In the genomic region with DNA sequence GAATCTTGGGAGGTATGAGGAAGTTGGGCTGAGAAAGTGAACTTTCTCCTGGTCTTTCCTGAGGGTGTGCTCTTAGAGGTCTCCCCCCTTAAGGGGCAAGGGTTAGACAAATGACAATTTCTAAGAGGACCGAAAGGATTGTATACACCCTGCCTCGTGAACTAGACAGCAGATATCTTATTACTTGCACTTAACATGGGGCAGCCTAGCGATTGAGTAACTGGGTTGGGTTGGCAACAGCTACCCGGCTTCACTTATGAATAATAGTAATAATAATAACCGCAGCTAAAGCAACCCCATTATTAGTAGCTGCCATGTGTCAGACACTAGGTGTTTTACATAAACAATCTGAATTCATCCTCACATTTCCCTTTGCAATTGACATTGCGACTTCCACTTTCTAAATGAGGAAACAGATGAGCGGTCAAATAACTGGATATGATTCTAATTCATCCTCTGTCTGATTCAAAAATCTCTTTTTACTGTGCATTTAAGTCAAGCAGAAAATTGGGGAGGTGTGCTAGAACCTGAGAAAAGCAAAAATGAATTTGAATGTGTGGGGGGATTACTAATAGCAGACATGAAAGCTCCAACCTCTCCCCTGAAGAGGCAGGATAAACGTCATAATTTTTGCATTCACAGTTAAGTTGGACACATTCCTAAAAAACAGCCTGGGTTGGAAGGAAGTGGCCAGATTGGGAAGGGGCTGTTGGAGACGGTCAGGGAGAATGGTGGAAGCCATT, we compare ENCODE assay signal across 15 cellular contexts. TPM values are rescaled to one million over a fixed set of nuclear protein-coding genes. Genes with fewer than 3 reads are reported as not detected.
DNase-seq lines count a peak whose midpoint lies in the region; ATAC-seq and TF ChIP-seq lines count a peak whose summit lies in the region.
"Had no signal": no experiment of that assay in that cellular context is flagged by ENCODE, and none has a peak within 500 bp of the region (broad histone marks: within the 10 kb centered on the region; RNA-seq: fewer than 3 reads in every experiment).

No MANE protein-coding gene starts in this region.

- peaks cover 7% of the 10 kb centered on the region for H3F3A ChIP-seq in smooth muscle cell (ENCODE audit: low read depth)

- peaks cover 3 to 30% of the 10 kb centered on the region in 2 donors for H3K4me1 ChIP-seq in breast epithelium
- H3K4me1 ChIP-seq in smooth muscle cell (ENCODE audit: low read depth) = peaks cover 21% of the 10 kb centered on the region

- TF ChIP-seq CTCF in breast epithelium (IDR thresholded peaks at IDR 0.05) = no peak
- TF ChIP-seq CTCF in smooth muscle cell (IDR thresholded peaks at IDR 0.05; ENCODE audit: borderline replicate concordance, insufficient read depth, poor library complexity, severe bottlenecking) = no peak

- H3K4me3 ChIP-seq in breast epithelium (no peak overlapping the region), smooth muscle cell (no peak overlapping the region)
- H3K4me3 ChIP-seq: SK-N-MC had no signal

- no peak for ATAC-seq in GM21381 (IDR thresholded peaks at IDR 0.05; ENCODE audit: unreplicated experiment)

- TF ChIP-seq POLR2A in breast epithelium (IDR thresholded peaks at IDR 0.05) = no peak

- no peak overlapping the region for H3K9ac ChIP-seq in smooth muscle cell (ENCODE audit: low read depth)

- no peak overlapping the region for H2AFZ ChIP-seq in smooth muscle cell (ENCODE audit: low read depth)

- H3K79me2 ChIP-seq in smooth muscle cell (ENCODE audit: low read depth) = no peaks in the 10 kb centered on the region

- intact Hi-C loops in breast epithelium (cut with DNase I; ENCODE audit: low total_unique reads) = loop anchor here (10.0 kb wide), 1 partner anchor 115 kb away; no protein-coding TSS in a partner anchor

- DNase-seq in LoVo (ENCODE audit: low spot score) (peak; percentile 39), breast epithelium (ENCODE audit: low spot score in 2 of 2) (no peak), islet precursor cell (peak; percentile 32), smooth muscle cell (lab: John Stamatoyannopoulos, UW; ENCODE audit: unreplicated experiment) (no peak), caudate nucleus (lab: John Stamatoyannopoulos, UW) (no peak), SHP77 treated with DMSO at 0.1 percent for 48 hours (lab: John Stamatoyannopoulos, UW) (no peak), NCI-H446 treated with DMSO at 0.1 percent for 48 hours (lab: John Stamatoyannopoulos, UW) (no peak)
- DNase-seq: activated naive CD4-positive, alpha-beta T cell treated with anti-CD3 and anti-CD28 coated beads, Interleukin-2, amount 10 ng/mL, durations not matched to agents 7 days and 5 days; CD4-positive, alpha-beta memory T cell; central memory CD4-positive, alpha-beta T cell; NCI-H2171 treated with DMSO at 0.1 percent for 48 hours; stimulated activated CD4-positive, alpha-beta T cell treated with anti-CD3 and anti-CD28 coated beads, Interleukin-4, amount 100 ng/mL, for 1 hour had no signal

- H3K9me3 ChIP-seq in breast epithelium (no peaks in the 10 kb centered on the region), smooth muscle cell (replicated peaks; ENCODE audit: low read depth) (no peaks in the 10 kb centered on the region)

- H3K36me3 ChIP-seq in breast epithelium = no peaks in the 10 kb centered on the region
- no peaks in the 10 kb centered on the region for H3K36me3 ChIP-seq in smooth muscle cell (ENCODE audit: low read depth)

- H3K27me3 ChIP-seq in breast epithelium (no peaks in the 10 kb centered on the region), smooth muscle cell (ENCODE audit: low read depth) (no peaks in the 10 kb centered on the region)

- no peaks in the 10 kb centered on the region for H4K20me1 ChIP-seq in smooth muscle cell (ENCODE audit: low read depth)

- peak overlapping the region; percentile 57 for H3K4me2 ChIP-seq in smooth muscle cell

- 71% methylated on average over 9 of the region's 9 CpGs for WGBS in smooth muscle cell (ENCODE audit: low lambda C conversion rate)

- H3K27ac ChIP-seq in breast epithelium (peak overlapping the region; percentile 38 to 69), smooth muscle cell (ENCODE audit: low read depth) (peak overlapping the region; percentile 93), caudate nucleus (ENCODE audit: low read depth, low read length) (no peak overlapping the region)
- H3K27ac ChIP-seq: SK-N-MC, VCaP had no signal

RNA-seq across cellular contexts. Expression of a gene that starts 12.9 kb away (rescaled TPM):
- total RNA-seq in breast epithelium = 100 to 1,000 TPM; 207 to 759 (median 444) TPM
- total RNA-seq in smooth muscle cell = 52.0 and 53.0 TPM in 2 replicates
- polyA plus RNA-seq in smooth muscle cell = 13.2 and 34.8 TPM in 2 replicates

Comparison
In these comparisons a context has a peak if more than half of its experiments do, and no peak if none do; other contexts are left out.
1. DNase-seq: peak in LoVo (single experiment) and islet precursor cell (single experiment); none in breast epithelium (0 of 2), smooth muscle cell (single experiment), caudate nucleus (0 of 61), SHP77 treated with DMSO at 0.1 percent for 48 hours (single experiment) and NCI-H446 treated with DMSO at 0.1 percent for 48 hours (single experiment).